ENCODE assay signal across 23 cellular contexts in the genomic region with DNA sequence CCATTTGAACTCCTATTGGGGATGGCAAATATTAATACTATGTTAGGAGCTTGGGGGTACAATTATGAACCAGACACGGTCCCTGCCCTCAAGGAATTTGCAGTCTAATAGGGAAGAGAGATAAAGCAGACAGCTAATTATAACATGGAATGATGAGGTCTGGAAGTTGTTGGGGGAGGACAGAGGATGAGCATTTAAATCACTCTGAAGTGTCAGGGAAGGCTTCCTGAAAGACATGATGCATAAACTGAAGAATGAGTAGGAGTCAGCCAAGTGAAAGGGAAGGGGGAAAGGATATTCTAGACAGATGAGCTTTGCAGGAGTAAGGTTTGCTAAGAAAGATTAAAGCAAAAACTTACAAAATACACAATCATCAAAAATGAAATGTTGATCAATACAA. TPM values are rescaled to one million over a fixed set of nuclear protein-coding genes. Genes with fewer than 3 reads are reported as not detected.
"Had no signal": no experiment of that assay in that cellular context is flagged by ENCODE, and none has a peak within 500 bp of the region (broad histone marks: within the 10 kb centered on the region; RNA-seq: fewer than 3 reads in every experiment).

No MANE protein-coding gene starts in this region.

- H3K4me3 Mint-ChIP-seq: activated naive CD4-positive, alpha-beta T cell treated with anti-CD3 and anti-CD28 coated beads, Interleukin-2, amount 50 U/mL, for 24 hours; memory B cell; naive thymus-derived CD4-positive, alpha-beta T cell; stimulated activated memory B cell treated with anti-CD40 and anti-IgM and Interleukin-4, amounts not matched to agents 10 μg/mL and 1 μg/mL and 100 μg/mL, for 72 hours; T-helper 17 cell; type B pancreatic cell had no signal

- H3K36me3 ChIP-seq: esophagus squamous epithelium, neutrophil, pancreas, WERI-Rb-1 had no signal

- H3K4me1 ChIP-seq: esophagus squamous epithelium, pancreas, testis had no signal

- H3K4me1 Mint-ChIP-seq: activated naive CD4-positive, alpha-beta T cell treated with anti-CD3 and anti-CD28 coated beads, Interleukin-2, amount 50 U/mL, for 24 hours; memory B cell; naive thymus-derived CD4-positive, alpha-beta T cell; stimulated activated memory B cell treated with anti-CD40 and anti-IgM and Interleukin-4, amounts not matched to agents 10 μg/mL and 1 μg/mL and 100 μg/mL, for 72 hours; T-helper 17 cell had no signal

- H3K27ac Mint-ChIP-seq: activated naive CD4-positive, alpha-beta T cell treated with anti-CD3 and anti-CD28 coated beads, Interleukin-2, amount 50 U/mL, for 24 hours; memory B cell; naive thymus-derived CD4-positive, alpha-beta T cell; stimulated activated memory B cell treated with anti-CD40 and anti-IgM and Interleukin-4, amounts not matched to agents 10 μg/mL and 1 μg/mL and 100 μg/mL, for 72 hours; T-helper 17 cell; type B pancreatic cell had no signal

- H3K36me3 Mint-ChIP-seq: activated naive CD4-positive, alpha-beta T cell treated with anti-CD3 and anti-CD28 coated beads, Interleukin-2, amount 50 U/mL, for 24 hours; memory B cell; naive thymus-derived CD4-positive, alpha-beta T cell; stimulated activated memory B cell treated with anti-CD40 and anti-IgM and Interleukin-4, amounts not matched to agents 10 μg/mL and 1 μg/mL and 100 μg/mL, for 72 hours; type B pancreatic cell had no signal

- DNase-seq: activated CD4-positive, alpha-beta T cell treated with anti-CD3 and anti-CD28 coated beads for 1 hour; activated gamma-delta T cell; cerebellar nuclear complex; effector CD8-positive, alpha-beta T cell; esophagus squamous epithelium; foreskin melanocyte; head of caudate nucleus; naive thymus-derived CD4-positive, alpha-beta T cell; pancreas; stimulated activated CD4-positive, alpha-beta T cell treated with anti-CD3 and anti-CD28 coated beads, Interleukin-4, amount 100 ng/mL, for 4 hours; T-helper 17 cell; testis; WERI-Rb-1 had no signal

- H3K4me3 ChIP-seq: esophagus squamous epithelium, pancreas, testis had no signal

- ATAC-seq: naive thymus-derived CD4-positive, alpha-beta T cell; pancreas; sciatic nerve; stimulated activated memory B cell treated with anti-CD40 and anti-IgM and Interleukin-4, amounts not matched to agents 10 μg/mL and 1 μg/mL and 100 μg/mL, for 72 hours; T-helper 17 cell had no signal

- H3K27ac ChIP-seq: esophagus squamous epithelium, neutrophil, pancreas, testis, WERI-Rb-1 had no signal

- H3K27me3 Mint-ChIP-seq: type B pancreatic cell had no signal

- H3K9me3 Mint-ChIP-seq: activated naive CD4-positive, alpha-beta T cell treated with anti-CD3 and anti-CD28 coated beads, Interleukin-2, amount 50 U/mL, for 24 hours; memory B cell; naive thymus-derived CD4-positive, alpha-beta T cell; stimulated activated memory B cell treated with anti-CD40 and anti-IgM and Interleukin-4, amounts not matched to agents 10 μg/mL and 1 μg/mL and 100 μg/mL, for 72 hours had no signal

- H3K9me3 ChIP-seq: esophagus squamous epithelium, neutrophil, pancreas, testis had no signal

- H3K27me3 ChIP-seq: esophagus squamous epithelium, neutrophil, testis had no signal

RNA-seq across cellular contexts. Expression of a gene that starts 15.9 kb away (rescaled TPM):
- total RNA-seq: activated CD8-positive, alpha-beta memory T cell treated with anti-CD3 and anti-CD28 coated beads for 36 hours; liver; mucosa of gallbladder; naive thymus-derived CD4-positive, alpha-beta T cell; pancreas; sciatic nerve; T-helper 17 cell had no signal
- polyA plus RNA-seq: adipose tissue; liver; naive thymus-derived CD4-positive, alpha-beta T cell had no signal
